ENCODE assay signal across 1 cellular context in genomic region chr6:26087284-26088115, GRCh38.
A peak's percentile ranks its signal among the peaks of the same experiment; 100 is the strongest.
TF ChIP-seq lines count a peak whose summit lies in the region.

Gene HFE, plus strand, starts transcription at chr6:26087429. Its CDS starts 12 bp downstream, at chr6:26087441.

TF ChIP-seq in K562, 482 proteins besides CTCF, POLR2A, EP300 and RAD21 (continued from another document and continues in another):
- 0 out of 2 replicates have a peak, but pooled peaks have one; percentile 56 for TF ChIP-seq KLF13 (tag; IDR thresholded peaks at IDR 0.05; ENCODE audit: borderline replicate concordance, low read depth)
- TF ChIP-seq MCM7 (IDR thresholded peaks at IDR 0.05) = no peak
- TF ChIP-seq POU5F1 (IDR thresholded peaks at IDR 0.05; ENCODE audit: borderline replicate concordance, low read depth, low read length, partially characterized antibody) = no peak
- TF ChIP-seq TARDBP (IDR thresholded peaks at IDR 0.05) = peak; percentile 41; the same call in 1 of the 2 replicates
- TF ChIP-seq SRSF1 (IDR thresholded peaks at IDR 0.05; ENCODE audit: low read depth, low read length) = no peak
- TF ChIP-seq ZNF41 (CRISPR knock-in tag; conservative IDR thresholded peaks at IDR 0.05) = no peak
- TF ChIP-seq FOXA1 (IDR thresholded peaks at IDR 0.05; ENCODE audit: borderline replicate concordance) = no peak
- peak; percentile 44; the same call in 1 of the 2 replicates for TF ChIP-seq ARID1B (IDR thresholded peaks at IDR 0.05)
- no peak for TF ChIP-seq HOMEZ (CRISPR knock-in tag; IDR thresholded peaks at IDR 0.05)
- no peak for TF ChIP-seq CAMTA2 (CRISPR knock-in tag; conservative IDR thresholded peaks at IDR 0.05)
- TF ChIP-seq ZNF764 (CRISPR knock-in tag; IDR thresholded peaks at IDR 0.05; ENCODE audit: low read depth) = no peak
- peak in 1 of 2 experiments; percentile 35; a peak in 1 of 4 replicates for TF ChIP-seq ZNF318 (IDR thresholded peaks at IDR 0.05; ENCODE audit: borderline replicate concordance in 1 of 2, low read depth in 1 of 2)
- peak; percentile 79 for TF ChIP-seq EGR1 (conservative IDR thresholded peaks at IDR 0.05)
- no peak for TF ChIP-seq RBM39 (optimal IDR thresholded peaks at IDR 0.05; ENCODE audit: low read depth, low read length)
- TF ChIP-seq NR2C2 (CRISPR knock-in tag; IDR thresholded peaks at IDR 0.05) = no peak
- peak; percentile 65 for TF ChIP-seq NR2C2 (tag; IDR thresholded peaks at IDR 0.05)
- TF ChIP-seq TSC22D4 (tag; IDR thresholded peaks at IDR 0.05) = no peak
- TF ChIP-seq RBM14 (IDR thresholded peaks at IDR 0.05; ENCODE audit: borderline replicate concordance, insufficient read depth, low read depth, low read length) = no peak
- TF ChIP-seq PML (IDR thresholded peaks at IDR 0.05; ENCODE audit: low read length) = no peak
- TF ChIP-seq ZNF699 (CRISPR knock-in tag; IDR thresholded peaks at IDR 0.05; ENCODE audit: insufficient replicate concordance) = no peak
- no peak for TF ChIP-seq ZNF282 (CRISPR knock-in tag; IDR thresholded peaks at IDR 0.05)
- TF ChIP-seq ARID2 (IDR thresholded peaks at IDR 0.05) = no peak
- no peak for TF ChIP-seq GMEB1 (CRISPR knock-in tag; IDR thresholded peaks at IDR 0.05)
- no peak for TF ChIP-seq IRF1 (CRISPR knock-in tag; IDR thresholded peaks at IDR 0.05; ENCODE audit: borderline replicate concordance)
- 0 out of 4 replicates have a peak, but pooled peaks of 1 of the 2 experiments have one; percentile 65 for TF ChIP-seq KDM4B (IDR thresholded peaks at IDR 0.05; ENCODE audit: borderline replicate concordance in 2 of 2, low read depth in 1 of 2)
- peak; percentile 61 for TF ChIP-seq CTBP1 (IDR thresholded peaks at IDR 0.05; ENCODE audit: borderline replicate concordance)
- no peak for TF ChIP-seq RHOXF2B (CRISPR knock-in tag; conservative IDR thresholded peaks at IDR 0.05)
- TF ChIP-seq ATF4 (CRISPR knock-in tag; IDR thresholded peaks at IDR 0.05) = no peak
- no peak for TF ChIP-seq ZNF449 (CRISPR knock-in tag; IDR thresholded peaks at IDR 0.05)
- TF ChIP-seq SREBF2 (CRISPR knock-in tag; IDR thresholded peaks at IDR 0.05) = no peak
- peak; percentile 68 for TF ChIP-seq ZFX (CRISPR knock-in tag; IDR thresholded peaks at IDR 0.05)
- no peak for TF ChIP-seq FOXM1 (IDR thresholded peaks at IDR 0.05; ENCODE audit: low read depth)
- TF ChIP-seq FOXM1 (CRISPR knock-in tag; IDR thresholded peaks at IDR 0.05; ENCODE audit: low read depth) = no peak; the same call in 1 of the 2 replicates
- TF ChIP-seq ZNF561 (CRISPR knock-in tag; conservative IDR thresholded peaks at IDR 0.05) = no peak
- 0 out of 2 replicates have a peak, but pooled peaks have one; percentile 27 for TF ChIP-seq ELF2 (CRISPR knock-in tag; IDR thresholded peaks at IDR 0.05)
- TF ChIP-seq ZNF124 (CRISPR knock-in tag; IDR thresholded peaks at IDR 0.05) = no peak
- peak in 1 of 2 experiments; percentile 70; a peak in 1 of 4 replicates for TF ChIP-seq KDM1A (IDR thresholded peaks at IDR 0.05)
- peak; percentile 3; the same call in 1 of the 2 replicates for TF ChIP-seq NBN (IDR thresholded peaks at IDR 0.05; ENCODE audit: low read depth)
- no peak for TF ChIP-seq NR2C1 (IDR thresholded peaks at IDR 0.05)
- TF ChIP-seq NR2C1 (tag; IDR thresholded peaks at IDR 0.05) = no peak
- TF ChIP-seq E2F6 (IDR thresholded peaks at IDR 0.05; ENCODE audit: borderline replicate concordance in 1 of 2, extremely low read depth in 1 of 2, insufficient read depth in 1 of 2, insufficient read length in 1 of 2, low read depth in 1 of 2, low read length in 1 of 2, poor library complexity in 1 of 2, severe bottlenecking in 1 of 2) = peak; percentile 7 to 53
- TF ChIP-seq HLTF (IDR thresholded peaks at IDR 0.05) = 0 out of 2 replicates have a peak, but pooled peaks have one; percentile 63
- TF ChIP-seq PHTF2 (CRISPR knock-in tag; IDR thresholded peaks at IDR 0.05) = no peak
- TF ChIP-seq MAFF (IDR thresholded peaks at IDR 0.05; ENCODE audit: low read length) = peak; percentile 43; the same call in 1 of the 2 replicates
- TF ChIP-seq PRMT5 (CRISPR knock-in tag; IDR thresholded peaks at IDR 0.05) = no peak
- no peak for TF ChIP-seq THRA (IDR thresholded peaks at IDR 0.05)
- no peak for TF ChIP-seq ZNF263 (CRISPR knock-in tag; IDR thresholded peaks at IDR 0.05; ENCODE audit: borderline replicate concordance)
- TF ChIP-seq TRIM28 (IDR thresholded peaks at IDR 0.05) = no peak
- no peak for TF ChIP-seq FOXO4 (CRISPR knock-in tag; IDR thresholded peaks at IDR 0.05)
- TF ChIP-seq ZNF75A (CRISPR knock-in tag; IDR thresholded peaks at IDR 0.05) = no peak
- TF ChIP-seq FOXA3 (CRISPR knock-in tag; conservative IDR thresholded peaks at IDR 0.05 in 1 of 2, IDR thresholded peaks at IDR 0.05 in 1 of 2) = peak in 1 of 2 experiments; percentile 65; a peak in 1 of 4 replicates
